Comparison of ENCODE assay signal across 9 cellular contexts in the genomic region with DNA sequence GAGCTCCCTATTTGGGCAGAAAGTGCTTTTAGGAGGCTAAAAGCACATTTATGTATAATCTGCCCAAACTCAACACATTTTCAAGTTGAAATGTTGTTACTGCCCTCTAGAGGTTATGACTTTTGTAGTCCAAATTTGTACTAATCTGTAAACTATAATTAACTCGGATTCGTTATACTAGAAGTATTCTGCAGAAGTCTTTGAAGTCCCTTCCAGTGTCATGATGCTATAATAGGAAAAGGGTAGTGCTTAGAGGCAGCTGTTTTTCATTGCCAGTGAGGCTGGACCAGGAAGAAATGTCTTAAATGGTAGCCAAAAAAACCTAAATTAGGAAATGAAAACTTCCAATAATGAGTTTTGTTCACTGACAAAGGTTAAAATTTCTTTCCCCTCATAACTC. TPM values are rescaled to one million over a fixed set of nuclear protein-coding genes. Genes with fewer than 3 reads are reported as not detected.
DNase-seq lines count a peak whose midpoint lies in the region; ATAC-seq and TF ChIP-seq lines count a peak whose summit lies in the region.
"Had no signal": no experiment of that assay in that cellular context is flagged by ENCODE, and none has a peak within 500 bp of the region (broad histone marks: within the 10 kb centered on the region; RNA-seq: fewer than 3 reads in every experiment).

No MANE protein-coding gene starts in this region.

- H3K27ac ChIP-seq in OCI-LY3 (ENCODE audit: low read length) (no peak overlapping the region), esophagus squamous epithelium (peak overlapping the region; percentile 65 to 86 (median 80)), prostate gland (peak overlapping the region; percentile 46 to 58)

- WGBS in esophagus squamous epithelium, 2 donors = 23 to 26% methylated on average over 2 of the region's 2 CpGs
- 16% methylated on average over 2 of the region's 2 CpGs for WGBS in prostate gland

- no peak overlapping the region for H3K4me2 ChIP-seq in OCI-LY3 (ENCODE audit: low read length)

- H3K36me3 ChIP-seq in GM06990 (ENCODE audit: control insufficient read depth, insufficient read depth, low read length) = peaks cover 31% of the 10 kb centered on the region
- H3K36me3 ChIP-seq in OCI-LY3 (replicated peaks; ENCODE audit: low read depth, low read length) = peaks cover 89% of the 10 kb centered on the region
- peaks cover 5 to 99% (median 21%) of the 10 kb centered on the region in 3 donors for H3K36me3 ChIP-seq in esophagus squamous epithelium
- peaks cover 0 to 12% of the 10 kb centered on the region in 2 donors for H3K36me3 ChIP-seq in prostate gland

- no peak overlapping the region for H3K4me3 ChIP-seq in GM06990 (replicated peaks; ENCODE audit: low read depth, low read length)
- no peak overlapping the region for H3K4me3 ChIP-seq in OCI-LY3 (ENCODE audit: low read length)
- peak overlapping the region in 1 of 4 donors; percentile 10 for H3K4me3 ChIP-seq in esophagus squamous epithelium
- no peak overlapping the region for H3K4me3 ChIP-seq in prostate gland

- TF ChIP-seq POLR2A in esophagus squamous epithelium (IDR thresholded peaks at IDR 0.05) (no peak), prostate gland (IDR thresholded peaks at IDR 0.05) (no peak)

- H3K27me3 ChIP-seq in GM06990 (replicated peaks; ENCODE audit: control insufficient read depth, insufficient read depth, low read length) (no peaks in the 10 kb centered on the region), OCI-LY3 (ENCODE audit: low read depth, low read length) (no peaks in the 10 kb centered on the region), esophagus squamous epithelium (no peaks in the 10 kb centered on the region), prostate gland (replicated peaks; ENCODE audit: insufficient read depth) (no peaks in the 10 kb centered on the region)

- no peak overlapping the region for H3K9ac ChIP-seq in OCI-LY3 (ENCODE audit: low read length)

- no peaks in the 10 kb centered on the region for H3K9me3 ChIP-seq in OCI-LY3 (ENCODE audit: insufficient read depth, low read length)
- H3K9me3 ChIP-seq in esophagus squamous epithelium = no peaks in the 10 kb centered on the region
- H3K9me3 ChIP-seq in prostate gland = no peaks in the 10 kb centered on the region

- H4K20me1 ChIP-seq in OCI-LY3 (ENCODE audit: insufficient read depth, low read length) = no peaks in the 10 kb centered on the region

- H2AFZ ChIP-seq in OCI-LY3 (ENCODE audit: low read depth, low read length) = no peak overlapping the region

- TF ChIP-seq CTCF in GM06990 (IDR thresholded peaks at IDR 0.05; ENCODE audit: insufficient read depth, low read length, poor library complexity, severe bottlenecking) (peak; percentile 32), OCI-LY3 (IDR thresholded peaks at IDR 0.05; ENCODE audit: low read depth, low read length) (peak; percentile 79), esophagus squamous epithelium (IDR thresholded peaks at IDR 0.05) (peak in 5 of 6 experiments; percentile 19 to 59 (median 35)), prostate gland (IDR thresholded peaks at IDR 0.05) (peak in 3 of 4 experiments; percentile 31 to 42 (median 31))

- no peak for ATAC-seq in GM21526 (IDR thresholded peaks at IDR 0.05; ENCODE audit: low FRiP score, unreplicated experiment)

- intact Hi-C loops in esophagus squamous epithelium (cut with DNase I) = loop anchor here (5.0 kb wide), 1 partner anchor 69 kb away; the partner anchor contains the start of gene LPIN3
- intact Hi-C loops in prostate gland (cut with DNase I) = loop anchor here (5.0 to 10.0 kb wide), 2 partner anchors 69 to 237 kb away; partner anchors contain the start of gene LPIN3

- H3K4me1 ChIP-seq in OCI-LY3 (ENCODE audit: low read length) (peaks cover 5% of the 10 kb centered on the region; the same call in 1 of the 2 replicates), esophagus squamous epithelium (peaks cover 4 to 73% (median 19%) of the 10 kb centered on the region in 3 donors), prostate gland (replicated peaks) (peaks cover 9% of the 10 kb centered on the region)

- DNase-seq in GM06990 (ENCODE audit: extremely low read depth, insufficient read length) (no peak), esophagus squamous epithelium (lab: John Stamatoyannopoulos, UW) (no peak), prostate gland (ENCODE audit: low spot score) (no peak), mucosa of gallbladder (ENCODE audit: low spot score) (no peak), COR-L47 (lab: John Stamatoyannopoulos, UW) (no peak)
- DNase-seq in stimulated activated naive CD4-positive, alpha-beta T cell treated with Interleukin-2 at 50 U/mL for 16 hours (lab: John Stamatoyannopoulos, UW) = no peak
- DNase-seq: activated CD4-positive, CD25-positive, alpha-beta regulatory T cell treated with anti-CD3 and anti-CD28 coated beads, Interleukin-2, amount 50 U/mL, for 72 hours had no signal

- no peaks in the 10 kb centered on the region for H3K79me2 ChIP-seq in OCI-LY3 (ENCODE audit: low read length)

RNA-seq across cellular contexts. Expression of gene EMILIN3, which starts 44.8 kb away (rescaled TPM):
- total RNA-seq in esophagus squamous epithelium = under 1 TPM in 3 of 4 donors, not detected in 1; 0.13 to 0.76 (median 0.44) TPM
- 1 to 10 TPM; 7.4 to 8.4 TPM for total RNA-seq in prostate gland
- total RNA-seq in mucosa of gallbladder = 0.63 TPM
